In genomic region chr11:75399344-75400109, GRCh38 we compare ENCODE assay signal across 8 cellular contexts. TPM values are rescaled to one million over a fixed set of nuclear protein-coding genes. Genes with fewer than 3 reads are reported as not detected.
DNase-seq lines count a peak whose midpoint lies in the region; ATAC-seq and TF ChIP-seq lines count a peak whose summit lies in the region.

Gene RPS3, plus strand, starts transcription at chr11:75399518. Its CDS starts 30 bp downstream, at chr11:75399548.

- TF ChIP-seq CTCF in choroid plexus epithelial cell (conservative IDR thresholded peaks at IDR 0.05; ENCODE audit: low read depth, low read length), result peak; percentile 31

- H3K27me3 ChIP-seq in layer of hippocampus (ENCODE audit: control insufficient read depth, insufficient read depth, low read length), result no peaks in the 10 kb centered on the region

- peak within 1 kb of the TSS; percentile 59 for H3K27ac ChIP-seq in layer of hippocampus (ENCODE audit: low read depth, low read length)

- H3K4me3 ChIP-seq in choroid plexus epithelial cell (ENCODE audit: low read depth, low read length), result peak within 1 kb of the TSS; percentile 86

- ATAC-seq in GM19035 (IDR thresholded peaks at IDR 0.05; ENCODE audit: unreplicated experiment) (peak; percentile 86), HG03354 (IDR thresholded peaks at IDR 0.05; ENCODE audit: poor library complexity, severe bottlenecking, unreplicated experiment) (peak; percentile 94)

- DNase-seq in Ammon's horn (ENCODE audit: low spot score) (peak; percentile 97), NCI-H460 (ENCODE audit: extremely low read depth, low read depth) (peak; percentile 86), choroid plexus epithelial cell (ENCODE audit: low read depth) (peak; percentile 93)
- peak; percentile 76 to 80 for DNase-seq in activated CD4-positive, alpha-beta T cell treated with anti-CD3 and anti-CD28 coated beads for 24 hours (ENCODE audit: low read depth in 2 of 2)
- peak; percentile 79 to 82 for DNase-seq in stimulated activated CD4-positive, alpha-beta T cell treated with anti-CD3 and anti-CD28 coated beads, Interleukin-1b, Interleukin-23, amount 100 ng/mL, for 4 hours (ENCODE audit: low read depth in 2 of 2)

RNA-seq across cellular contexts. Expression of gene RPS3, which starts in this region (rescaled TPM):
- 1,462 and 1,966 TPM in 2 replicates for total RNA-seq in NCI-H460 (2014; rRNA removed; shearing (Covaris generic))
- polyA plus RNA-seq in NCI-H460 (2014; cell fraction: nucleus; rRNA removed), result 1,325 and 3,348 TPM in 2 replicates

Comparison
In these comparisons a context has a peak if more than half of its experiments do, and no peak if none do; other contexts are left out.
1. Peak in every context shown above with its lines: DNase-seq, ATAC-seq, H3K4me3 ChIP-seq and H3K27ac ChIP-seq.